17 cellular contexts compared by ENCODE assay signal in genomic region chr4:24372341-24372740, GRCh38.
DNase-seq lines count a peak whose midpoint lies in the region; ATAC-seq and TF ChIP-seq lines count a peak whose summit lies in the region.
"Had no signal": no experiment of that assay in that cellular context is flagged by ENCODE, and none has a peak within 500 bp of the region (broad histone marks: within the 10 kb centered on the region; RNA-seq: fewer than 3 reads in every experiment).

No MANE protein-coding gene starts in this region.

- WGBS in heart left ventricle, 4 donors: 47 to 58% (median 53%) methylated on average over 4 of the region's 4 CpGs
- WGBS in testis, 2 donors: 32 to 54% methylated on average over 4 of the region's 4 CpGs

- CTCF ChIA-PET in activated naive CD4-positive, alpha-beta T cell treated with anti-CD3 and anti-CD28 coated beads, Interleukin-2, amount 10 ng/mL, durations not matched to agents 7 days and 5 days (lab: Charles Lee): no interaction called here

- H3K36me3 Mint-ChIP-seq in activated naive CD4-positive, alpha-beta T cell treated with anti-CD3 and anti-CD28 coated beads, Interleukin-2, amount 10 ng/mL, durations not matched to agents 7 days and 5 days: no peaks in the 10 kb centered on the region
- H3K36me3 Mint-ChIP-seq: CD4-positive, CD25-positive, alpha-beta regulatory T cell; CD8-positive, alpha-beta memory T cell had no signal

- H3K27me3 ChIP-seq in heart left ventricle: no peaks in the 10 kb centered on the region
- no peaks in the 10 kb centered on the region for H3K27me3 ChIP-seq in testis
- H3K27me3 ChIP-seq: BE2C had no signal

- H3K4me1 ChIP-seq in heart left ventricle: peaks cover 0 to 16% (median 0%) of the 10 kb centered on the region in 12 donors
- peaks cover 14% of the 10 kb centered on the region for H3K4me1 ChIP-seq in testis
- H3K4me1 ChIP-seq: BE2C, Caco-2 had no signal

- ATAC-seq in heart left ventricle (peak in 3 of 4 donors; percentile 11 to 46 (median 42)), left lobe of liver (peak; percentile 13)

- H3K27ac Mint-ChIP-seq in activated naive CD4-positive, alpha-beta T cell treated with anti-CD3 and anti-CD28 coated beads, Interleukin-2, amount 10 ng/mL, durations not matched to agents 7 days and 5 days: no peak overlapping the region
- H3K27ac Mint-ChIP-seq: CD4-positive, CD25-positive, alpha-beta regulatory T cell; CD8-positive, alpha-beta memory T cell had no signal

- peak overlapping the region in 1 of 12 donors; percentile 10 for H3K27ac ChIP-seq in heart left ventricle
- peak overlapping the region; percentile 52 to 75 for H3K27ac ChIP-seq in testis
- H3K27ac ChIP-seq: GM23248, HL-60 had no signal

- H3K9me3 Mint-ChIP-seq in activated naive CD4-positive, alpha-beta T cell treated with anti-CD3 and anti-CD28 coated beads, Interleukin-2, amount 10 ng/mL, durations not matched to agents 7 days and 5 days: no peaks in the 10 kb centered on the region

- intact Hi-C loops in heart left ventricle (cut with DNase I): no loop called here
- intact Hi-C loops in testis (cut with DNase I; ENCODE audit: low total_unique reads): no loop called here

- no peaks in the 10 kb centered on the region for H3K27me3 Mint-ChIP-seq in activated naive CD4-positive, alpha-beta T cell treated with anti-CD3 and anti-CD28 coated beads, Interleukin-2, amount 10 ng/mL, durations not matched to agents 7 days and 5 days
- H3K27me3 Mint-ChIP-seq: CD4-positive, CD25-positive, alpha-beta regulatory T cell; CD8-positive, alpha-beta memory T cell had no signal

- H3K9me3 ChIP-seq in heart left ventricle: no peaks in the 10 kb centered on the region
- no peaks in the 10 kb centered on the region for H3K9me3 ChIP-seq in testis
- H3K9me3 ChIP-seq: BE2C, Caco-2 had no signal

- H3K36me3 ChIP-seq in heart left ventricle (no peaks in the 10 kb centered on the region), testis (ENCODE audit: low read depth, missing control alignments) (no peaks in the 10 kb centered on the region)
- H3K36me3 ChIP-seq: BE2C had no signal

- H3K4me3 Mint-ChIP-seq in activated naive CD4-positive, alpha-beta T cell treated with anti-CD3 and anti-CD28 coated beads, Interleukin-2, amount 10 ng/mL, durations not matched to agents 7 days and 5 days: no peak overlapping the region
- H3K4me3 Mint-ChIP-seq: CD4-positive, CD25-positive, alpha-beta regulatory T cell; CD8-positive, alpha-beta memory T cell had no signal

- TF ChIP-seq POLR2A in heart left ventricle (IDR thresholded peaks at IDR 0.05) (no peak), testis (IDR thresholded peaks at IDR 0.05) (no peak)

- H3K4me3 ChIP-seq in heart left ventricle: no peak overlapping the region
- H3K4me3 ChIP-seq in testis: no peak overlapping the region
- H3K4me3 ChIP-seq: GM23248 had no signal

- no peak for TF ChIP-seq CTCF in heart left ventricle (IDR thresholded peaks at IDR 0.05)
- TF ChIP-seq CTCF in testis (IDR thresholded peaks at IDR 0.05): no peak

- DNase-seq in cerebellar cortex (ENCODE audit: low spot score) (peak; percentile 27), heart left ventricle (no peak), left lobe of liver (ENCODE audit: low spot score) (no peak), testis (peak; percentile 40), pons (ENCODE audit: low spot score) (no peak)
- DNase-seq in activated naive CD4-positive, alpha-beta T cell treated with anti-CD3 and anti-CD28 coated beads, Interleukin-2, amount 10 ng/mL, durations not matched to agents 7 days and 5 days: no peak
- no peak for DNase-seq in effector CD4-positive, alpha-beta T cell
- DNase-seq: ACHN; BE2C; Caco-2; CD4-positive, CD25-positive, alpha-beta regulatory T cell; CD8-positive, alpha-beta memory T cell; DMS79; GDM1; GM23248; HCEC 1CT had no signal

- H3K4me1 Mint-ChIP-seq in activated naive CD4-positive, alpha-beta T cell treated with anti-CD3 and anti-CD28 coated beads, Interleukin-2, amount 10 ng/mL, durations not matched to agents 7 days and 5 days: no peaks in the 10 kb centered on the region
- H3K4me1 Mint-ChIP-seq: CD4-positive, CD25-positive, alpha-beta regulatory T cell; CD8-positive, alpha-beta memory T cell had no signal

Comparison
In these comparisons a context has a peak if more than half of its experiments do, and no peak if none do; other contexts are left out.
1. DNase-seq: peak in cerebellar cortex (single experiment) and testis (single experiment); none in heart left ventricle (0 of 5), left lobe of liver (single experiment), activated naive CD4-positive, alpha-beta T cell treated with anti-CD3 and anti-CD28 coated beads, Interleukin-2, amount 10 ng/mL, durations not matched to agents 7 days and 5 days (single experiment), pons (single experiment) and effector CD4-positive, alpha-beta T cell (single experiment).